33 cellular contexts compared by ENCODE assay signal in the genomic region with DNA sequence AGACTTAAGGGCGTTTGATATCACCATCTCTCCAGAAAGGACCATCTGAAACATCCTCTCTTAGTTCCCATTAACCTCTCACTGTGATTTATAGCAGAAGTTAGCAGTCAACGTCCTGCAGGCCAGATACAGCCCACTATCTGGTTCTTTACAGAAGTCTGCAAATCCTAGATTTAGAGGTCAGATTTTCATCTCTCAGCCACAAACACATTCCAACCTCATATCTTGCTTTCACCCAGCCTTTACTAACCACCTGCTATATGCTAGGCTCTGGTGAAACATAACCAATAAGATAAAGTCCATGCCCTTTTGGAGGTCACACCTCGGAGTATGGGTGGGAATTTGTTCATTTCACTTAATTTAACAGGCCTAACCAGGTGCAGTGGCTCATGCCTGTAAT.
"Had no signal": no experiment of that assay in that cellular context is flagged by ENCODE, and none has a peak within 500 bp of the region (broad histone marks: within the 10 kb centered on the region; RNA-seq: fewer than 3 reads in every experiment).

No MANE protein-coding gene starts in this region.

- H3K4me1 ChIP-seq: adrenal gland, body of pancreas, esophagus squamous epithelium, gastroesophageal sphincter, heart right ventricle had no signal

- H3K4me3 ChIP-seq: adrenal gland, body of pancreas, esophagus squamous epithelium, gastroesophageal sphincter, heart right ventricle had no signal

- H3K27me3 ChIP-seq: adrenal gland, body of pancreas had no signal

- H3K27ac ChIP-seq: adrenal gland, body of pancreas, epithelial cell of prostate, esophagus squamous epithelium, gastroesophageal sphincter, heart right ventricle had no signal

- H3K36me3 ChIP-seq: adrenal gland, esophagus squamous epithelium, gastroesophageal sphincter, heart right ventricle had no signal

- FAIRE-seq: colon, endometrium, endothelial cell of umbilical vein had no signal

- ATAC-seq: activated CD4-positive, alpha-beta T cell treated with anti-CD3 and anti-CD28 coated beads for 36 hours; activated CD8-positive, alpha-beta memory T cell treated with anti-CD3 and anti-CD28 coated beads, Interleukin-2, amount 10 ng/mL, durations not matched to agents 7 days and 5 days; activated CD8-positive, alpha-beta T cell treated with anti-CD3 and anti-CD28 coated beads, Interleukin-2, amount 10 ng/mL, durations not matched to agents 7 days and 5 days; activated naive CD8-positive, alpha-beta T cell treated with anti-CD3 and anti-CD28 coated beads, Interleukin-2, amount 50 U/mL, for 24 hours; body of pancreas; gastroesophageal sphincter; heart right ventricle; T-helper 17 cell had no signal

- DNase-seq: activated CD4-positive, alpha-beta memory T cell treated with anti-CD3 and anti-CD28 coated beads for 36 hours; activated CD4-positive, alpha-beta T cell treated with anti-CD3 and anti-CD28 coated beads for 36 hours; activated CD4-positive, alpha-beta T cell treated with anti-CD3 and anti-CD28 coated beads, Interleukin-2, amount 10 ng/mL, durations not matched to agents 24 days and 14 days; activated CD4-positive, CD25-positive, alpha-beta regulatory T cell; activated CD4-positive, CD25-positive, alpha-beta regulatory T cell treated with anti-CD3 and anti-CD28 coated beads, Interleukin-2, amount 50 U/mL, for 72 hours; activated CD8-positive, alpha-beta memory T cell treated with anti-CD3 and anti-CD28 coated beads, Interleukin-2, amount 10 ng/mL, durations not matched to agents 7 days and 5 days; activated CD8-positive, alpha-beta memory T cell treated with anti-CD3 and anti-CD28 coated beads, Interleukin-2, amount 50 U/mL, for 4 hours; activated CD8-positive, alpha-beta T cell treated with anti-CD3 and anti-CD28 coated beads, Interleukin-2, amount 10 ng/mL, durations not matched to agents 7 days and 5 days; activated effector memory CD4-positive, alpha-beta T cell treated with anti-CD3 and anti-CD28 coated beads, Interleukin-2, amount 50 U/mL, for 16 hours; activated naive CD4-positive, alpha-beta T cell treated with anti-CD3 and anti-CD28 coated beads for 36 hours; activated naive CD8-positive, alpha-beta T cell treated with anti-CD3 and anti-CD28 coated beads for 36 hours; activated naive CD8-positive, alpha-beta T cell treated with anti-CD3 and anti-CD28 coated beads, Interleukin-2, amount 50 U/mL, for 24 hours; activated T-cell treated with anti-CD3 and anti-CD28 coated beads, Interleukin-2, amount 50 U/mL, for 1 hour; activated T-cell treated with anti-CD3 and anti-CD28 coated beads, Interleukin-2, amount 50 U/mL, for 48 hours; adrenal gland; amygdala; aorta; body of pancreas; caudate nucleus; cortex of kidney; dermis blood vessel endothelial cell; effector CD8-positive, alpha-beta T cell; esophagus squamous epithelium; foreskin melanocyte; heart right ventricle; T-helper 1 cell; T-helper 17 cell; T1000 had no signal

- H3K9me3 ChIP-seq: adrenal gland, body of pancreas had no signal
